ENCODE assay signal across 8 cellular contexts in genomic region chr1:183470961-183471747, GRCh38. TPM values are rescaled to one million over a fixed set of nuclear protein-coding genes. Genes with fewer than 3 reads are reported as not detected.
DNase-seq lines count a peak whose midpoint lies in the region; ATAC-seq and TF ChIP-seq lines count a peak whose summit lies in the region.

No MANE protein-coding gene starts in this region.

- H3K36me3 ChIP-seq in BE2C (peaks cover 3% of the 10 kb centered on the region; the same call in 1 of the 2 replicates), duodenal mucosa (ENCODE audit: control insufficient read depth in 1 of 2, insufficient read depth in 2 of 2, low read length in 2 of 2) (no peaks in the 10 kb centered on the region), lung (ENCODE audit: control insufficient read depth in 2 of 2, insufficient read depth in 2 of 2, low read length in 2 of 2) (no peaks in the 10 kb centered on the region)

- H3K4me3 ChIP-seq in BE2C (ENCODE audit: low read depth, low read length) (peak overlapping the region; percentile 75), duodenal mucosa (ENCODE audit: low read depth in 1 of 2, low read length in 2 of 2) (peak overlapping the region; percentile 90 to 93), lung (peak overlapping the region; percentile 72)

- H3K27ac ChIP-seq in duodenal mucosa (ENCODE audit: low read depth, low read length) (peak overlapping the region; percentile 99), lung (ENCODE audit: low read depth in 1 of 2, low read length in 1 of 2) (peak overlapping the region; percentile 94 to 98)

- TF ChIP-seq CTCF in BE2C (IDR thresholded peaks at IDR 0.05; ENCODE audit: low read depth, low read length) = 0 out of 2 replicates have a peak, but pooled peaks have one; percentile 19
- no peak for TF ChIP-seq CTCF in lung (IDR thresholded peaks at IDR 0.05; ENCODE audit: control extremely low read depth, extremely low read depth)

- H3K27me3 ChIP-seq in BE2C = no peaks in the 10 kb centered on the region
- no peaks in the 10 kb centered on the region for H3K27me3 ChIP-seq in duodenal mucosa (ENCODE audit: control insufficient read depth in 1 of 2, insufficient read depth in 2 of 2, low read length in 2 of 2)
- no peaks in the 10 kb centered on the region for H3K27me3 ChIP-seq in lung (ENCODE audit: control insufficient read depth, insufficient read depth)

- peak overlapping the region; percentile 91 to 93 for H3K9ac ChIP-seq in duodenal mucosa (ENCODE audit: low read depth in 1 of 2, low read length in 2 of 2)

- DNase-seq in BE2C = peak; percentile 91
- peak; percentile 98 for DNase-seq in NCI-H526 treated with DMSO at 0.1 percent for 48 hours (lab: John Stamatoyannopoulos, UW)
- DNase-seq in activated CD4-positive, alpha-beta T cell treated with anti-CD3 and anti-CD28 coated beads, Interleukin-2, amount 50 U/mL, for 4 hours = peak; percentile 53 to 63
- peak; percentile 80 for DNase-seq in lung (ENCODE audit: low spot score)
- DNase-seq in stimulated activated CD4-positive, alpha-beta T cell treated with anti-CD3 and anti-CD28 coated beads, TNF-alpha, amount 100 ng/mL, for 4 hours (ENCODE audit: low read depth in 3 of 3) = peak; percentile 56 to 58 (median 56)

- no peaks in the 10 kb centered on the region for H3K9me3 ChIP-seq in BE2C
- no peaks in the 10 kb centered on the region for H3K9me3 ChIP-seq in duodenal mucosa (ENCODE audit: control insufficient read depth in 1 of 2, low read length in 2 of 2)
- no peaks in the 10 kb centered on the region for H3K9me3 ChIP-seq in lung (ENCODE audit: control insufficient read depth in 2 of 2, insufficient read depth in 1 of 2, low read length in 1 of 2)

- no peaks in the 10 kb centered on the region for H3K4me1 ChIP-seq in BE2C
- peaks cover 6 to 31% of the 10 kb centered on the region in 2 donors for H3K4me1 ChIP-seq in duodenal mucosa (ENCODE audit: control insufficient read depth in 1 of 2, insufficient read depth in 2 of 2, low read length in 2 of 2)
- H3K4me1 ChIP-seq in lung (ENCODE audit: control insufficient read depth in 2 of 2, insufficient read depth in 2 of 2, low read length in 2 of 2) = peaks cover 0 to 18% of the 10 kb centered on the region in 2 donors

- ATAC-seq in GM19043 (IDR thresholded peaks at IDR 0.05; ENCODE audit: low read depth, unreplicated experiment) = peak; percentile 28
- ATAC-seq in HG03457 (IDR thresholded peaks at IDR 0.05; ENCODE audit: unreplicated experiment) = peak; percentile 27
- peak; percentile 43 for ATAC-seq in lung (ENCODE audit: insufficient read depth, low FRiP score)

- WGBS in lung, 2 donors = 1% methylated on average over 39 to 47 of the region's 47 CpGs

RNA-seq across cellular contexts. Expression of gene SMG7, which starts 1.1 kb away (rescaled TPM):
- 46.9 TPM for polyA plus RNA-seq in BE2C (2012; ENCODE audit: insufficient read depth, insufficient read length, low read depth)
- 10 to 100 TPM; 64.2 to 86.6 TPM for total RNA-seq in lung
- polyA plus RNA-seq in lung = 10 to 100 TPM; 17.4 to 26.9 TPM

RNA-seq across cellular contexts. Expression of gene NMNAT2, which starts 53.0 kb away (rescaled TPM):
- 42.4 TPM for polyA plus RNA-seq in BE2C (2012; ENCODE audit: insufficient read depth, insufficient read length, low read depth)
- 1 to 10 TPM in 1 of 2 donors, under 1 TPM in 1; 0.88 to 1.1 TPM for total RNA-seq in lung
- polyA plus RNA-seq in lung = under 1 TPM; 0.10 to 1.00 TPM

Comparison
In these comparisons a context has a peak if more than half of its experiments do, and no peak if none do; other contexts are left out.
1. Peak in every context shown above with its lines: DNase-seq, ATAC-seq, H3K4me3 ChIP-seq and H3K27ac ChIP-seq.